16 cellular contexts compared by ENCODE assay signal in the genomic region with DNA sequence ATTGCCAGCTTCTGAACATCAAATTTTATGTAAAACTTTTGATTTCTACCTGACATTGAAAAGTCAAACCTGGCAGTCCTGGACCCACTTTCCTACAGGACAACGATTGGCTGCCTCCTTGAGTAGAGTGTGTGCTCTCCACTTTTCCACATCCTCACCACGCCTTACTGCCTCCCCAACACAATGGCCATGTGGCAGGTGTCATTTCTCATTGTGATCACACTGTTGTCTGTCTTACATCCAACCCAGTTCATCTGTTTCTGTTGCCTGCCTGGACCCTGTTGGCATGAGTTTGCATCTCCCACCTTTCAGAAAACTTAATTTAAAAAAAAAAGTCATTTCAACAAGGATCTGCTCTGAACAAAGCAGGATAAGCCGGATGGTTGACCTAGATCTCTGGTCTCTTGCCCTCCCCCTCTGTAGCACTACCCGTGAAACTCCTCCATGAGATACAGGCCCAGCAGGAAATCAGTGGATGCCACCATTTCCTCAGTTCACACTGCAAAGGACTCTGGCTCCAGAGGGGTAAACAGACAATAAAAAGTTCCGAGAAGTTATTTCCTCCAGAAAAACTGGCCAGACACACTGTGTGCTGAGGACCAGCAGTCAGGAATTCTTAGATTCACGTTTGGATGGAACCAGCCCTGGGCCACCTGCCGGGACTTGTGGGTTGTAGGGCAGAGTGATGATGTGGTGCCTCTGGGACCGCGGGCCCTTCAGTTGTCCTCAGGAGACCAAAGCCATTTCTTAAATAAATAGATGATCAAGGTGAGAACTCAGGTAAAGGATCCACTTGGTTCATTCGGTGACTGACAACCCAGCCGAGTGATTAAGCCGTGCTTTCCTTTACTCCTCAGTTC. TPM values are rescaled to one million over a fixed set of nuclear protein-coding genes. Genes with fewer than 3 reads are reported as not detected.
DNase-seq lines count a peak whose midpoint lies in the region; ATAC-seq, FAIRE-seq and TF ChIP-seq lines count a peak whose summit lies in the region.
"Had no signal": no experiment of that assay in that cellular context is flagged by ENCODE, and none has a peak within 500 bp of the region (broad histone marks: within the 10 kb centered on the region; RNA-seq: fewer than 3 reads in every experiment).

No MANE protein-coding gene starts in this region.

- H3K27ac Mint-ChIP-seq in osteocyte (ENCODE audit: unreplicated experiment) = no peak overlapping the region
- H3K27ac Mint-ChIP-seq: IgD-negative memory B cell had no signal

- no peaks in the 10 kb centered on the region for H3K9me3 ChIP-seq in colonic mucosa
- H3K9me3 ChIP-seq in keratinocyte (ENCODE audit: control insufficient read depth, low read depth, low read length) = no peaks in the 10 kb centered on the region

- no peaks in the 10 kb centered on the region for H3K9me1 ChIP-seq in keratinocyte (ENCODE audit: control insufficient read depth, extremely low read depth, insufficient read depth, low read length)

- no peak for TF ChIP-seq CTCF in GM10248 (IDR thresholded peaks at IDR 0.05; ENCODE audit: control extremely low read depth, extremely low read depth, low read depth, missing control alignments)
- no peak for TF ChIP-seq CTCF in colonic mucosa (IDR thresholded peaks at IDR 0.05)
- TF ChIP-seq CTCF in keratinocyte (optimal IDR thresholded peaks at IDR 0.05 in 1 of 3, IDR thresholded peaks at IDR 0.05 in 1 of 3, conservative IDR thresholded peaks at IDR 0.05 in 1 of 3; ENCODE audit: extremely low read depth in 1 of 3, insufficient read depth in 2 of 3, low read length in 3 of 3) = no peak
- no peak for TF ChIP-seq CTCF in osteocyte (IDR thresholded peaks at IDR 0.05)

- H4K20me1 ChIP-seq in keratinocyte (ENCODE audit: control insufficient read depth, extremely low read depth, insufficient read depth, low read length) = no peaks in the 10 kb centered on the region

- H3K9me3 Mint-ChIP-seq in osteocyte (ENCODE audit: unreplicated experiment) = no peaks in the 10 kb centered on the region

- FAIRE-seq in keratinocyte (lab: Jason Lieb, UNC) = no peak
- FAIRE-seq: GM12878 had no signal

- DNase-seq in GM10248 (ENCODE audit: extremely low spot score) (peak; percentile 9), colonic mucosa (peak; percentile 15), keratinocyte (ENCODE audit: low read depth, low spot score) (no peak), osteocyte (ENCODE audit: extremely low spot score, unreplicated experiment) (peak; percentile 80), ecto neural progenitor cell (ENCODE audit: low spot score) (no peak)
- DNase-seq: C1 segment of cervical spinal cord, DMS53, NCI-H1930, NCI-H510A treated with DMSO at 0.1 percent for 48 hours, SIG-M5 had no signal

- H3K36me3 ChIP-seq in colonic mucosa (no peaks in the 10 kb centered on the region), keratinocyte (ENCODE audit: control insufficient read depth in 2 of 2, extremely low read depth in 1 of 2, insufficient read depth in 2 of 2, low read length in 2 of 2) (peaks cover 0 to 5% of the 10 kb centered on the region in 2 experiments)

- intact Hi-C loops in colonic mucosa (cut with DNase I) = loop anchor here (10.0 kb wide), 1 partner anchor 225 kb away; no protein-coding TSS in a partner anchor

- H3K27me3 ChIP-seq in colonic mucosa (no peaks in the 10 kb centered on the region), keratinocyte (ENCODE audit: control insufficient read depth, extremely low read depth, insufficient read depth, low read length) (no peaks in the 10 kb centered on the region)

- H3K27ac ChIP-seq in colonic mucosa (no peak overlapping the region), keratinocyte (ENCODE audit: control insufficient read depth, insufficient read depth, low read length) (no peak overlapping the region)

- POLR2A ChIA-PET in GM10248 (lab: Yijun Ruan, JAX) = no interaction called here

- H3K27me3 Mint-ChIP-seq in osteocyte (ENCODE audit: unreplicated experiment) = no peaks in the 10 kb centered on the region
- H3K27me3 Mint-ChIP-seq: IgD-negative memory B cell had no signal

- H3K36me3 Mint-ChIP-seq in osteocyte (ENCODE audit: unreplicated experiment) = peaks cover 54% of the 10 kb centered on the region

- dilution Hi-C loops in keratinocyte (cut with MboI; ENCODE audit: extremely low pct_ligation_motif_present, low sequenced_read_pairs) = no loop called here

- H3K79me2 ChIP-seq in keratinocyte (ENCODE audit: control insufficient read depth, insufficient read depth, low read length) = no peaks in the 10 kb centered on the region

- peak overlapping the region; percentile 34 for H3K4me2 ChIP-seq in keratinocyte (ENCODE audit: control insufficient read depth, extremely low read depth, insufficient read depth, low read depth, low read length)

- H3K9ac ChIP-seq in colonic mucosa (ENCODE audit: low read depth in 2 of 2, low read length in 2 of 2) (no peak overlapping the region), keratinocyte (ENCODE audit: control insufficient read depth, extremely low read depth, insufficient read depth, low read length) (no peak overlapping the region)

- H3K4me1 ChIP-seq in colonic mucosa (no peaks in the 10 kb centered on the region), keratinocyte (ENCODE audit: control insufficient read depth, extremely low read depth, insufficient read depth, low read length) (peaks cover 9% of the 10 kb centered on the region)

- no peak overlapping the region for H2AFZ ChIP-seq in keratinocyte (ENCODE audit: control insufficient read depth, low read length)

- H3K4me1 Mint-ChIP-seq in osteocyte (ENCODE audit: unreplicated experiment) = peaks cover 9% of the 10 kb centered on the region
- H3K4me1 Mint-ChIP-seq: IgD-negative memory B cell had no signal

- CTCF ChIA-PET in GM10248 (lab: Yijun Ruan, JAX) = no interaction called here

- H3K4me3 Mint-ChIP-seq in osteocyte (ENCODE audit: unreplicated experiment) = no peak overlapping the region

- ATAC-seq in HG02798 (IDR thresholded peaks at IDR 0.05; ENCODE audit: poor library complexity, unreplicated experiment) = no peak
- no peak for ATAC-seq in activated CD4-positive, CD25-positive, alpha-beta regulatory T cell treated with anti-CD3 and anti-CD28 coated beads, Interleukin-2, amount 50 U/mL, for 24 hours
- ATAC-seq: GM12878, HCT116 had no signal

- H3K4me3 ChIP-seq in colonic mucosa = no peak overlapping the region
- H3K4me3 ChIP-seq in keratinocyte (ENCODE audit: control insufficient read depth in 2 of 3, extremely low read depth in 1 of 3, insufficient read depth in 2 of 3, low read depth in 1 of 3, low read length in 3 of 3) = no peak overlapping the region
- H3K4me3 ChIP-seq: GM12878 had no signal

RNA-seq across cellular contexts. Expression of gene AMBP, which starts 48.6 kb away (rescaled TPM):
- 1 to 10 TPM; 1.5 to 5.7 TPM for total RNA-seq in colonic mucosa
- polyA plus RNA-seq in keratinocyte = not detected in 3 replicates
- 0.34 TPM for polyA plus RNA-seq in keratinocyte (2011; ENCODE audit: low read depth)
- polyA plus RNA-seq in keratinocyte (2011; cell fraction: cytosol; rRNA removed) = not detected in 2 replicates
- not detected in 2 replicates for polyA plus RNA-seq in keratinocyte (2011; cell fraction: nucleus; rRNA removed)
- polyA plus RNA-seq in keratinocyte (2012; ENCODE audit: low replicate concordance) = 0.11 TPM in 1 of 2 replicates, not detected in the other
- polyA minus RNA-seq in keratinocyte = not detected in 3 replicates
- not detected for polyA minus RNA-seq in keratinocyte (2011; cell fraction: cytosol; rRNA and poly(A)+ RNA removed)
- polyA minus RNA-seq in keratinocyte (2011; cell fraction: nucleus; rRNA and poly(A)+ RNA removed) = not detected in 2 replicates
- not detected in 2 replicates for total RNA-seq in osteocyte
- total RNA-seq: LHCN-M2 had no signal
- polyA plus RNA-seq: IgD-negative memory B cell had no signal

Comparison
In these comparisons a context has a peak if more than half of its experiments do, and no peak if none do; other contexts are left out.
1. DNase-seq: peak in GM10248 (single experiment), colonic mucosa (single experiment) and osteocyte (single experiment); none in keratinocyte (single experiment) and ecto neural progenitor cell (single experiment).